17 cellular contexts compared by ENCODE assay signal in the genomic region with DNA sequence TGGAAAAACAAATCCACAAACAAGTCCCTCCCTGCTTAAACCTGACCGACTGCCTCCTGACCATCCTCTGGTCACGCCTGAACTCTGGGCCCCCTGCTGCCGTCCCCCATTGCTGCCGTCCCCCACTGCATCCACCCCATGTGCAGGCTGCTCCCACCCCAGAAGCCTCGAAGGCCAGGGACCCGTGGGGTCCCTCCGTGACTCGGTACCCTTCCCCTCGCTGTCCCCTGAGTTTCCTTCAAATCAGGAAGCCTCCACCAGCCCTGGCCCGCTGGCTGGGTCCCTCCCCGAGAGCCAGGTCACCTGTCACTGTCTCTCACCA. TPM values are rescaled to one million over a fixed set of nuclear protein-coding genes. Genes with fewer than 3 reads are reported as not detected.
DNase-seq lines count a peak whose midpoint lies in the region; ATAC-seq, FAIRE-seq and TF ChIP-seq lines count a peak whose summit lies in the region.
"Had no signal": no experiment of that assay in that cellular context is flagged by ENCODE, and none has a peak within 500 bp of the region (broad histone marks: within the 10 kb centered on the region; RNA-seq: fewer than 3 reads in every experiment).

No MANE protein-coding gene starts in this region.

- no peak overlapping the region for H3K27ac ChIP-seq in right cardiac atrium (ENCODE audit: low read length)
- no peak overlapping the region for H3K27ac ChIP-seq in kidney (ENCODE audit: low read depth in 2 of 2, low read length in 2 of 2)
- peak overlapping the region in 1 of 8 donors; percentile 54 for H3K27ac ChIP-seq in spleen
- H3K27ac ChIP-seq: BLaER1, GM23248 had no signal

- no peak overlapping the region for H3K27ac Mint-ChIP-seq in activated CD4-positive, alpha-beta memory T cell treated with anti-CD3 and anti-CD28 coated beads for 36 hours
- H3K27ac Mint-ChIP-seq: CD14-positive monocyte had no signal

- CTCF ChIA-PET in activated CD4-positive, alpha-beta memory T cell treated with anti-CD3 and anti-CD28 coated beads for 36 hours (lab: Charles Lee): interaction anchor here (0.6 to 2.0 kb wide), 11 partner anchors 11 to 881 kb away, joined by 3 to 13 read pairs (median 4); no protein-coding TSS in a partner anchor

- no peak overlapping the region for H3K9ac ChIP-seq in kidney (ENCODE audit: low read length in 2 of 2)
- H3K9ac ChIP-seq: BLaER1, GM23248 had no signal

- H3K36me3 Mint-ChIP-seq in activated CD4-positive, alpha-beta memory T cell treated with anti-CD3 and anti-CD28 coated beads for 36 hours: peaks cover 3% of the 10 kb centered on the region
- H3K36me3 Mint-ChIP-seq: CD14-positive monocyte; CD4-positive, alpha-beta memory T cell; IgD-negative memory B cell had no signal

- ATAC-seq in right cardiac atrium (peak; percentile 13 to 14), left ventricle myocardium superior (no peak)

- peaks cover 13% of the 10 kb centered on the region for H3K9me3 Mint-ChIP-seq in activated CD4-positive, alpha-beta memory T cell treated with anti-CD3 and anti-CD28 coated beads for 36 hours

- no peaks in the 10 kb centered on the region for H3K27me3 Mint-ChIP-seq in activated CD4-positive, alpha-beta memory T cell treated with anti-CD3 and anti-CD28 coated beads for 36 hours

- intact Hi-C loops in right cardiac atrium (cut with DNase I): loop anchor here in 1 of 4 donors (10.0 kb wide), 2 partner anchors 134 to 364 kb away; no protein-coding TSS in a partner anchor
- intact Hi-C loops in left ventricle myocardium superior (cut with micrococcal nuclease): no loop called here
- intact Hi-C loops in kidney (cut with DNase I): loop anchor here (5.0 to 10.0 kb wide), 2 partner anchors 214 to 367 kb away; no protein-coding TSS in a partner anchor
- intact Hi-C loops in spleen (cut with DNase I; ENCODE audit: low total_unique reads): loop anchor here (10.0 kb wide), 1 partner anchor 214 kb away; no protein-coding TSS in a partner anchor
- intact Hi-C loops in activated CD4-positive, alpha-beta memory T cell treated with anti-CD3 and anti-CD28 coated beads for 36 hours (cut with micrococcal nuclease): no loop called here

- H3K4me3 ChIP-seq in right cardiac atrium (ENCODE audit: low read length) (no peak overlapping the region), kidney (ENCODE audit: low read length in 2 of 2) (no peak overlapping the region), spleen (no peak overlapping the region)
- H3K4me3 ChIP-seq: BLaER1, GM23248, HAP-1 had no signal

- H3K4me1 ChIP-seq in right cardiac atrium (ENCODE audit: control insufficient read depth, insufficient read depth, low read length): no peaks in the 10 kb centered on the region
- H3K4me1 ChIP-seq in kidney (ENCODE audit: control insufficient read depth in 1 of 2, insufficient read depth in 1 of 2, low read depth in 1 of 2, low read length in 2 of 2): peaks cover 0 to 3% of the 10 kb centered on the region in 2 donors
- H3K4me1 ChIP-seq in spleen: peaks cover 0 to 10% (median 3%) of the 10 kb centered on the region in 6 donors
- H3K4me1 ChIP-seq: BLaER1 had no signal

- no peak for DNase-seq in right cardiac atrium
- DNase-seq in left ventricle myocardium superior: no peak
- DNase-seq in GM13976 (ENCODE audit: low spot score): peak; percentile 28
- DNase-seq in kidney: peak; percentile 67
- peak; percentile 72 for DNase-seq in spleen
- DNase-seq in activated CD4-positive, alpha-beta memory T cell treated with anti-CD3 and anti-CD28 coated beads for 36 hours: no peak
- no peak for DNase-seq in globus pallidus (ENCODE audit: low spot score)

- TF ChIP-seq CTCF in GM13976 (IDR thresholded peaks at IDR 0.05; ENCODE audit: borderline replicate concordance, control extremely low read depth, extremely low read depth, insufficient read depth, missing control alignments): no peak
- no peak for TF ChIP-seq CTCF in kidney (IDR thresholded peaks at IDR 0.05; ENCODE audit: borderline replicate concordance, extremely low read depth, insufficient read depth)
- no peak for TF ChIP-seq CTCF in spleen (IDR thresholded peaks at IDR 0.05 in 8 of 11, conservative IDR thresholded peaks at IDR 0.05 in 3 of 11)

- in situ Hi-C loops in GM13976 (cut with MboI; ENCODE audit: low sequenced_read_pairs, unreplicated experiment): no loop called here

- H3K4me1 Mint-ChIP-seq in activated CD4-positive, alpha-beta memory T cell treated with anti-CD3 and anti-CD28 coated beads for 36 hours (ENCODE audit: low read depth): no peaks in the 10 kb centered on the region
- H3K4me1 Mint-ChIP-seq: CD14-positive monocyte; CD4-positive, alpha-beta memory T cell had no signal

- POLR2A ChIA-PET in activated CD4-positive, alpha-beta memory T cell treated with anti-CD3 and anti-CD28 coated beads for 36 hours (lab: Charles Lee): no interaction called here

- H3K27me3 ChIP-seq in right cardiac atrium (ENCODE audit: control insufficient read depth, insufficient read depth): no peaks in the 10 kb centered on the region
- H3K27me3 ChIP-seq in spleen (replicated peaks in 1 of 7): peaks cover 0 to 9% (median 0%) of the 10 kb centered on the region in 7 donors
- H3K27me3 ChIP-seq: BLaER1 had no signal

- H3K36me3 ChIP-seq in kidney (ENCODE audit: control insufficient read depth in 1 of 2, insufficient read depth in 2 of 2, low read length in 2 of 2) (no peaks in the 10 kb centered on the region), spleen (no peaks in the 10 kb centered on the region)
- H3K36me3 ChIP-seq: BLaER1, HAP-1 had no signal

- no peak overlapping the region for H3K4me3 Mint-ChIP-seq in activated CD4-positive, alpha-beta memory T cell treated with anti-CD3 and anti-CD28 coated beads for 36 hours
- H3K4me3 Mint-ChIP-seq: CD14-positive monocyte; CD4-positive, alpha-beta memory T cell; IgD-negative memory B cell had no signal

- 68% methylated on average over 11 of the region's 11 CpGs for WGBS in right cardiac atrium
- 64 to 78% (median 71%) methylated on average over 11 of the region's 11 CpGs for WGBS in spleen, 5 donors

- FAIRE-seq in kidney (lab: Jason Lieb, UNC): no peak

- TF ChIP-seq POLR2A in spleen (IDR thresholded peaks at IDR 0.05): no peak

- H3K9me3 ChIP-seq in right cardiac atrium (ENCODE audit: control insufficient read depth, low read length) (no peaks in the 10 kb centered on the region), kidney (ENCODE audit: control insufficient read depth in 1 of 2, low read length in 2 of 2) (peaks cover 0 to 7% of the 10 kb centered on the region in 2 donors), spleen (peaks cover 0 to 24% (median 19%) of the 10 kb centered on the region in 8 donors)

RNA-seq across cellular contexts. Expression of a gene that starts 17.9 kb away (rescaled TPM):
- total RNA-seq in right cardiac atrium (not detected), left ventricle myocardium superior (0.12 TPM), kidney (0.09 TPM), spleen (1 to 10 TPM in 5 of 7 donors, under 1 TPM in 1, not detected in 1; 0.70 to 4.5 (median 3.8) TPM)
- polyA plus RNA-seq in right cardiac atrium (0.14 TPM), kidney (ENCODE audit: insufficient read depth, low read depth, low replicate concordance) (12.5 TPM), spleen (1 to 10 TPM in 2 of 3 donors, under 1 TPM in 1; 0.61 to 1.5 (median 1.2) TPM)
- not detected for total RNA-seq in activated CD4-positive, alpha-beta memory T cell treated with anti-CD3 and anti-CD28 coated beads for 36 hours
- total RNA-seq: A673; CD4-positive, alpha-beta memory T cell; GM23248; H4; HT1080 had no signal
- polyA plus RNA-seq: AG04450; CD14-positive monocyte; CD4-positive, alpha-beta memory T cell; GM23248; IgD-negative memory B cell had no signal

RNA-seq across cellular contexts. Expression of a gene that starts 30.7 kb away (rescaled TPM):
- total RNA-seq in right cardiac atrium: 10 to 100 TPM; 45.3 to 83.0 (median 66.9) TPM
- 45.7 TPM for polyA plus RNA-seq in right cardiac atrium
- 1.6 TPM for total RNA-seq in left ventricle myocardium superior
- 0.54 TPM for total RNA-seq in kidney
- polyA plus RNA-seq in kidney (ENCODE audit: insufficient read depth, low read depth, low replicate concordance): 0.58 TPM
- 1 to 10 TPM in 2 of 7 donors, under 1 TPM in 4, not detected in 1; 0.17 to 2.0 (median 0.86) TPM for total RNA-seq in spleen
- under 1 TPM; 0.02 to 0.11 (median 0.10) TPM for polyA plus RNA-seq in spleen
- total RNA-seq in activated CD4-positive, alpha-beta memory T cell treated with anti-CD3 and anti-CD28 coated beads for 36 hours: 1 to 10 TPM; 3.3 to 3.8 TPM
- total RNA-seq: CD4-positive, alpha-beta memory T cell had no signal
- polyA plus RNA-seq: AG04450; CD14-positive monocyte; CD4-positive, alpha-beta memory T cell; IgD-negative memory B cell had no signal

RNA-seq across cellular contexts. Expression of a gene that starts 45.2 kb away (rescaled TPM):
- total RNA-seq in right cardiac atrium (not detected), left ventricle myocardium superior (not detected), kidney (6.1 TPM), spleen (under 1 TPM in 2 of 7 donors, not detected in 5; 0.33 to 0.70 TPM)
- polyA plus RNA-seq in right cardiac atrium (not detected), kidney (ENCODE audit: insufficient read depth, low read depth, low replicate concordance) (28.5 TPM), spleen (under 1 TPM in 2 of 3 donors, not detected in 1; 0.04 to 0.13 TPM)
- total RNA-seq in activated CD4-positive, alpha-beta memory T cell treated with anti-CD3 and anti-CD28 coated beads for 36 hours: not detected
- total RNA-seq: A673; CD4-positive, alpha-beta memory T cell; GM23248; H4; HT1080 had no signal
- polyA plus RNA-seq: AG04450; CD14-positive monocyte; CD4-positive, alpha-beta memory T cell; GM23248; IgD-negative memory B cell had no signal

RNA-seq across cellular contexts. Expression of a gene that starts 55.4 kb away (rescaled TPM):
- under 1 TPM in 1 of 4 donors, not detected in 3; 0.03 TPM for total RNA-seq in right cardiac atrium
- polyA plus RNA-seq in right cardiac atrium: not detected
- total RNA-seq in left ventricle myocardium superior: not detected
- total RNA-seq in kidney: 0.13 TPM
- polyA plus RNA-seq in kidney (ENCODE audit: insufficient read depth, low read depth, low replicate concordance): not detected
- 1 to 10 TPM in 4 of 7 donors, under 1 TPM in 3; 0.29 to 3.6 (median 1.1) TPM for total RNA-seq in spleen
- polyA plus RNA-seq in spleen: under 1 TPM; 0.04 to 0.74 (median 0.17) TPM
- total RNA-seq in activated CD4-positive, alpha-beta memory T cell treated with anti-CD3 and anti-CD28 coated beads for 36 hours: not detected
- total RNA-seq: A673; CD4-positive, alpha-beta memory T cell; H4; HT1080 had no signal
- polyA plus RNA-seq: AG04450; CD14-positive monocyte; CD4-positive, alpha-beta memory T cell; GM23248; IgD-negative memory B cell had no signal

Comparison
In these comparisons a context has a peak if more than half of its experiments do, and no peak if none do; other contexts are left out.
1. RNA of a gene that starts 30.7 kb away (total RNA-seq): 45.3 to 83.0 TPM in right cardiac atrium; 3.3 to 3.8 TPM in activated CD4-positive, alpha-beta memory T cell treated with anti-CD3 and anti-CD28 coated beads for 36 hours, 1.6 TPM in left ventricle myocardium superior (single experiment), 0.17 to 2.0 TPM in spleen and 0.54 TPM in kidney (single experiment); every median in the first group is over 4 times any median in the second.
2. DNase-seq: peak in GM13976 (single experiment), kidney (single experiment) and spleen (single experiment); none in right cardiac atrium (0 of 3), left ventricle myocardium superior (single experiment), activated CD4-positive, alpha-beta memory T cell treated with anti-CD3 and anti-CD28 coated beads for 36 hours (single experiment) and globus pallidus (single experiment).
3. intact Hi-C loops: an anchor here in kidney (5.0 to 10.0 kb wide) and spleen (10.0 kb wide); none called in left ventricle myocardium superior and activated CD4-positive, alpha-beta memory T cell treated with anti-CD3 and anti-CD28 coated beads for 36 hours.